21 cellular contexts compared by ENCODE assay signal in genomic region chr3:155243512-155243921, GRCh38. TPM values are rescaled to one million over a fixed set of nuclear protein-coding genes. Genes with fewer than 3 reads are reported as not detected.
DNase-seq lines count a peak whose midpoint lies in the region; ATAC-seq and TF ChIP-seq lines count a peak whose summit lies in the region.
"Had no signal": no experiment of that assay in that cellular context is flagged by ENCODE, and none has a peak within 500 bp of the region (broad histone marks: within the 10 kb centered on the region; RNA-seq: fewer than 3 reads in every experiment).

No MANE protein-coding gene starts in this region.

- no peaks in the 10 kb centered on the region for H3K9me3 ChIP-seq in transverse colon
- H3K9me3 ChIP-seq: colonic mucosa had no signal

- no peaks in the 10 kb centered on the region for H3K27me3 ChIP-seq in transverse colon
- H3K27me3 ChIP-seq: colonic mucosa had no signal

- intact Hi-C loops in transverse colon (cut with DNase I; ENCODE audit: low total_unique reads) = no loop called here

- TF ChIP-seq POLR2A in transverse colon (IDR thresholded peaks at IDR 0.05) = no peak

- no peak for TF ChIP-seq EP300 in transverse colon (IDR thresholded peaks at IDR 0.05; ENCODE audit: low read depth)

- 73 to 79% methylated on average over 2 of the region's 2 CpGs for WGBS in transverse colon (ENCODE audit: low coverage in 1 of 2), 2 donors

- ATAC-seq in HG03025 (IDR thresholded peaks at IDR 0.05; ENCODE audit: low FRiP score, unreplicated experiment) (peak; percentile 67), HG03175 (IDR thresholded peaks at IDR 0.05; ENCODE audit: unreplicated experiment) (no peak)
- ATAC-seq: activated CD4-positive, alpha-beta T cell treated with anti-CD3 and anti-CD28 coated beads for 36 hours; activated naive CD8-positive, alpha-beta T cell treated with anti-CD3 and anti-CD28 coated beads, Interleukin-2, amount 50 U/mL, for 24 hours had no signal

- H3K36me3 ChIP-seq in transverse colon = no peaks in the 10 kb centered on the region
- H3K36me3 ChIP-seq: colonic mucosa had no signal

- in situ Hi-C loops in transverse colon (cut with MboI; ENCODE audit: low pct_ligation_motif_present in 1 of 4, low pct_unique_long_range_greater_than_20kb in 1 of 4, low sequenced_read_pairs in 3 of 4) = no loop called here

- peak; percentile 81 for DNase-seq in ELR (ENCODE audit: low read depth)
- peak; percentile 31 for DNase-seq in RPMI8226
- DNase-seq in iris pigment epithelial cell (ENCODE audit: low read depth) = peak; percentile 43
- DNase-seq in hepatic stellate cell (ENCODE audit: low spot score) = no peak
- DNase-seq in transverse colon = no peak
- no peak for DNase-seq in iPS-NIHi11 (ENCODE audit: low spot score)
- DNase-seq: activated CD4-positive, alpha-beta T cell treated with anti-CD3 and anti-CD28 coated beads for 36 hours; activated naive CD8-positive, alpha-beta T cell treated with anti-CD3 and anti-CD28 coated beads, Interleukin-2, amount 50 U/mL, for 24 hours; activated T-cell treated with anti-CD3 and anti-CD28 coated beads for 4 hours; colonic mucosa; DMS53; naive B cell; NCI-H2081; NCI-H748 treated with DMSO at 0.1 percent for 48 hours; stimulated activated CD4-positive, alpha-beta T cell treated with anti-CD3 and anti-CD28 coated beads, Interleukin-15, amount 100 ng/mL, for 24 hours had no signal

- TF ChIP-seq CTCF in transverse colon (IDR thresholded peaks at IDR 0.05) = no peak

- H3K4me3 ChIP-seq in transverse colon = no peak overlapping the region
- H3K4me3 ChIP-seq: colonic mucosa had no signal

- H3K4me1 ChIP-seq in transverse colon = no peaks in the 10 kb centered on the region
- H3K4me1 ChIP-seq: colonic mucosa had no signal

- H3K27ac ChIP-seq in transverse colon = no peak overlapping the region
- H3K27ac ChIP-seq: colonic mucosa, epithelial cell of prostate had no signal

RNA-seq across cellular contexts. Expression of gene STRIT1, which starts 50.0 kb away (rescaled TPM):
- total RNA-seq in transverse colon = 1 to 10 TPM in 1 of 4 donors, not detected in 3; 2.5 TPM
- total RNA-seq: activated CD4-positive, alpha-beta T cell treated with anti-CD3 and anti-CD28 coated beads for 36 hours; colonic mucosa; liver; progenitor cell of endocrine pancreas; subcutaneous adipose tissue had no signal

Comparison
In these comparisons a context has a peak if more than half of its experiments do, and no peak if none do; other contexts are left out.
1. DNase-seq: peak in ELR (single experiment), RPMI8226 (single experiment) and iris pigment epithelial cell (single experiment); none in hepatic stellate cell (single experiment), transverse colon (single experiment) and iPS-NIHi11 (single experiment).